Comparison of ENCODE assay signal across 9 cellular contexts in genomic region chr15:66774001-66774814, GRCh38.
A peak's percentile ranks its signal among the peaks of the same experiment; 100 is the strongest.
DNase-seq lines count a peak whose midpoint lies in the region; ATAC-seq and TF ChIP-seq lines count a peak whose summit lies in the region.
"Had no signal": no experiment of that assay in that cellular context is flagged by ENCODE, and none has a peak within 500 bp of the region (broad histone marks: within the 10 kb centered on the region; RNA-seq: fewer than 3 reads in every experiment).

No MANE protein-coding gene starts in this region.

- no peak overlapping the region for H2AFZ ChIP-seq in neural progenitor cell (replicated peaks)

- no peak overlapping the region for H3K27ac Mint-ChIP-seq in CD4-positive, alpha-beta memory T cell
- H3K27ac Mint-ChIP-seq in activated T-helper 1 cell treated with anti-CD3 and anti-CD28 coated beads, Interleukin-12 subunit alpha, Interleukin-12 subunit beta, Interleukin-2, Interleukin-4 antibody, amounts not matched to agents 30 ng/mL and 10 ng/mL and 1 ng/mL, durations not matched to agents 14 hours and 24 hours and 36 hours = no peak overlapping the region
- H3K27ac Mint-ChIP-seq in neural progenitor cell (peak overlapping the region; percentile 96), type B pancreatic cell (peak overlapping the region; percentile 89)
- H3K27ac Mint-ChIP-seq: T-helper 1 cell treated with Interleukin-12 subunit alpha and Interleukin-12 subunit beta and Interleukin-4 antibody, amounts not matched to agents 30 μg/mL and 1 μg/mL, for 36 hours had no signal

- H3F3A ChIP-seq in neural progenitor cell (ENCODE audit: low read depth) = peaks cover 54% of the 10 kb centered on the region

- no peaks in the 10 kb centered on the region for H3K4me1 Mint-ChIP-seq in CD4-positive, alpha-beta memory T cell
- H3K4me1 Mint-ChIP-seq in activated T-helper 1 cell treated with anti-CD3 and anti-CD28 coated beads, Interleukin-12 subunit alpha, Interleukin-12 subunit beta, Interleukin-2, Interleukin-4 antibody, amounts not matched to agents 30 ng/mL and 10 ng/mL and 1 ng/mL, durations not matched to agents 14 hours and 24 hours and 36 hours (ENCODE audit: low read depth) = no peaks in the 10 kb centered on the region
- H3K4me1 Mint-ChIP-seq in neural progenitor cell = peaks cover 70% of the 10 kb centered on the region
- H3K4me1 Mint-ChIP-seq in type B pancreatic cell (ENCODE audit: unreplicated experiment) = peaks cover 66% of the 10 kb centered on the region

- no peak overlapping the region for H3K9ac ChIP-seq in neural progenitor cell

- no peaks in the 10 kb centered on the region for H3K9me3 ChIP-seq in CD4-positive, alpha-beta memory T cell (ENCODE audit: control insufficient read depth in 1 of 2, low read length in 2 of 2)
- H3K9me3 ChIP-seq in neural progenitor cell (ENCODE audit: low read depth) = no peaks in the 10 kb centered on the region

- DNase-seq in CD4-positive, alpha-beta memory T cell = peak in 4 of 5 donors; percentile 9 to 35 (median 20)
- peak; percentile 83 for DNase-seq in HK-2 (ENCODE audit: unreplicated experiment)
- DNase-seq in OCI-M1 (lab: John Stamatoyannopoulos, UW) = peak; percentile 26
- DNase-seq in activated T-helper 1 cell treated with anti-CD3 and anti-CD28 coated beads, Interleukin-12 subunit alpha, Interleukin-12 subunit beta, Interleukin-2, Interleukin-4 antibody, amounts not matched to agents 30 ng/mL and 10 ng/mL and 1 ng/mL, durations not matched to agents 14 hours and 24 hours and 36 hours (ENCODE audit: low spot score) = peak; percentile 14
- peak; percentile 56 for DNase-seq in foreskin melanocyte
- peak; percentile 95 for DNase-seq in neural progenitor cell (ENCODE audit: low spot score)
- peak; percentile 88 for DNase-seq in type B pancreatic cell (ENCODE audit: extremely low spot score, unreplicated experiment)

- no peak overlapping the region for H3K27ac ChIP-seq in CD4-positive, alpha-beta memory T cell (ENCODE audit: low read depth, low read length)
- peak overlapping the region; percentile 93 for H3K27ac ChIP-seq in neural progenitor cell

- H3K36me3 ChIP-seq in CD4-positive, alpha-beta memory T cell (ENCODE audit: insufficient read depth, low read length) = no peaks in the 10 kb centered on the region
- H3K36me3 ChIP-seq in neural progenitor cell = no peaks in the 10 kb centered on the region

- no peaks in the 10 kb centered on the region for H3K27me3 Mint-ChIP-seq in CD4-positive, alpha-beta memory T cell
- peaks cover under 1% of the 10 kb centered on the region for H3K27me3 Mint-ChIP-seq in activated T-helper 1 cell treated with anti-CD3 and anti-CD28 coated beads, Interleukin-12 subunit alpha, Interleukin-12 subunit beta, Interleukin-2, Interleukin-4 antibody, amounts not matched to agents 30 ng/mL and 10 ng/mL and 1 ng/mL, durations not matched to agents 14 hours and 24 hours and 36 hours (ENCODE audit: insufficient read depth)
- H3K27me3 Mint-ChIP-seq in neural progenitor cell (ENCODE audit: insufficient read depth, low read depth) (no peaks in the 10 kb centered on the region), type B pancreatic cell (no peaks in the 10 kb centered on the region)

- no peaks in the 10 kb centered on the region for H3K36me3 Mint-ChIP-seq in CD4-positive, alpha-beta memory T cell
- no peaks in the 10 kb centered on the region for H3K36me3 Mint-ChIP-seq in activated T-helper 1 cell treated with anti-CD3 and anti-CD28 coated beads, Interleukin-12 subunit alpha, Interleukin-12 subunit beta, Interleukin-2, Interleukin-4 antibody, amounts not matched to agents 30 ng/mL and 10 ng/mL and 1 ng/mL, durations not matched to agents 14 hours and 24 hours and 36 hours (ENCODE audit: low read depth)
- H3K36me3 Mint-ChIP-seq in neural progenitor cell (no peaks in the 10 kb centered on the region), type B pancreatic cell (no peaks in the 10 kb centered on the region)

- ATAC-seq in HG02938 (IDR thresholded peaks at IDR 0.05; ENCODE audit: unreplicated experiment) = no peak

- H3K4me2 ChIP-seq in neural progenitor cell = peak overlapping the region; percentile 62

- peak; percentile 99 for TF ChIP-seq CTCF in neural progenitor cell (IDR thresholded peaks at IDR 0.05)
- TF ChIP-seq CTCF in type B pancreatic cell (conservative IDR thresholded peaks at IDR 0.05) = peak; percentile 99

- H3K4me1 ChIP-seq in CD4-positive, alpha-beta memory T cell (ENCODE audit: insufficient read depth, low read length) = no peaks in the 10 kb centered on the region
- H3K4me1 ChIP-seq in neural progenitor cell = peaks cover 57% of the 10 kb centered on the region

- no peak overlapping the region for H3K4me3 Mint-ChIP-seq in CD4-positive, alpha-beta memory T cell
- no peak overlapping the region for H3K4me3 Mint-ChIP-seq in activated T-helper 1 cell treated with anti-CD3 and anti-CD28 coated beads, Interleukin-12 subunit alpha, Interleukin-12 subunit beta, Interleukin-2, Interleukin-4 antibody, amounts not matched to agents 30 ng/mL and 10 ng/mL and 1 ng/mL, durations not matched to agents 14 hours and 24 hours and 36 hours
- H3K4me3 Mint-ChIP-seq in neural progenitor cell (peak overlapping the region; percentile 70), type B pancreatic cell (no peak overlapping the region)
- H3K4me3 Mint-ChIP-seq: T-helper 1 cell treated with Interleukin-12 subunit alpha and Interleukin-12 subunit beta and Interleukin-4 antibody, amounts not matched to agents 30 μg/mL and 1 μg/mL, for 36 hours had no signal

- H3K9me3 Mint-ChIP-seq in CD4-positive, alpha-beta memory T cell = no peaks in the 10 kb centered on the region
- no peaks in the 10 kb centered on the region for H3K9me3 Mint-ChIP-seq in activated T-helper 1 cell treated with anti-CD3 and anti-CD28 coated beads, Interleukin-12 subunit alpha, Interleukin-12 subunit beta, Interleukin-2, Interleukin-4 antibody, amounts not matched to agents 30 ng/mL and 10 ng/mL and 1 ng/mL, durations not matched to agents 14 hours and 24 hours and 36 hours
- H3K9me3 Mint-ChIP-seq in neural progenitor cell = no peaks in the 10 kb centered on the region
- no peaks in the 10 kb centered on the region for H3K9me3 Mint-ChIP-seq in type B pancreatic cell
- H3K9me3 Mint-ChIP-seq: T-helper 1 cell treated with Interleukin-12 subunit alpha and Interleukin-12 subunit beta and Interleukin-4 antibody, amounts not matched to agents 30 μg/mL and 1 μg/mL, for 36 hours had no signal

- H4K20me1 ChIP-seq in neural progenitor cell (ENCODE audit: low read depth) = peaks cover 28% of the 10 kb centered on the region

- no peaks in the 10 kb centered on the region for H3K79me2 ChIP-seq in neural progenitor cell (ENCODE audit: low read depth)

- intact Hi-C loops in CD4-positive, alpha-beta memory T cell (cut with micrococcal nuclease) = no loop called here
- intact Hi-C loops in activated T-helper 1 cell treated with anti-CD3 and anti-CD28 coated beads, Interleukin-12 subunit alpha, Interleukin-12 subunit beta, Interleukin-2, Interleukin-4 antibody, amounts not matched to agents 30 ng/mL and 10 ng/mL and 1 ng/mL, durations not matched to agents 14 hours and 24 hours and 36 hours (cut with micrococcal nuclease) = loop anchor here (1.0 to 5.0 kb wide), 2 partner anchors 155 to 172 kb away; no protein-coding TSS in a partner anchor

- no peak overlapping the region for H3K4me3 ChIP-seq in CD4-positive, alpha-beta memory T cell (ENCODE audit: low read length in 2 of 2)
- peak overlapping the region; percentile 12 for H3K4me3 ChIP-seq in neural progenitor cell

- H3K27me3 ChIP-seq in CD4-positive, alpha-beta memory T cell (ENCODE audit: insufficient read depth, low read length) = no peaks in the 10 kb centered on the region
- H3K27me3 ChIP-seq in neural progenitor cell = no peaks in the 10 kb centered on the region

- POLR2A ChIA-PET in CD4-positive, alpha-beta memory T cell (lab: Charles Lee; ENCODE audit: partially characterized antibody) = no interaction called here

- CTCF ChIA-PET in CD4-positive, alpha-beta memory T cell (lab: Charles Lee; ENCODE audit: partially characterized antibody) = interaction anchor here (1.5 to 1.6 kb wide), 2 partner anchors 155 to 172 kb away, joined by 5 to 8 read pairs; no protein-coding TSS in a partner anchor

Comparison
In these comparisons a context has a peak if more than half of its experiments do, and no peak if none do; other contexts are left out.
1. DNase-seq: peak in every context shown above with its lines; median percentile 95 in neural progenitor cell; 88 in type B pancreatic cell; 83 in HK-2; 56 in foreskin melanocyte; 26 in OCI-M1; 20 in CD4-positive, alpha-beta memory T cell; 14 in activated T-helper 1 cell treated with anti-CD3 and anti-CD28 coated beads, Interleukin-12 subunit alpha, Interleukin-12 subunit beta, Interleukin-2, Interleukin-4 antibody, amounts not matched to agents 30 ng/mL and 10 ng/mL and 1 ng/mL, durations not matched to agents 14 hours and 24 hours and 36 hours.
2. H3K27ac Mint-ChIP-seq: peak in neural progenitor cell (single experiment) and type B pancreatic cell (single experiment); none in CD4-positive, alpha-beta memory T cell (0 of 7) and activated T-helper 1 cell treated with anti-CD3 and anti-CD28 coated beads, Interleukin-12 subunit alpha, Interleukin-12 subunit beta, Interleukin-2, Interleukin-4 antibody, amounts not matched to agents 30 ng/mL and 10 ng/mL and 1 ng/mL, durations not matched to agents 14 hours and 24 hours and 36 hours (single experiment).